10 cellular contexts compared by ENCODE assay signal in the genomic region with DNA sequence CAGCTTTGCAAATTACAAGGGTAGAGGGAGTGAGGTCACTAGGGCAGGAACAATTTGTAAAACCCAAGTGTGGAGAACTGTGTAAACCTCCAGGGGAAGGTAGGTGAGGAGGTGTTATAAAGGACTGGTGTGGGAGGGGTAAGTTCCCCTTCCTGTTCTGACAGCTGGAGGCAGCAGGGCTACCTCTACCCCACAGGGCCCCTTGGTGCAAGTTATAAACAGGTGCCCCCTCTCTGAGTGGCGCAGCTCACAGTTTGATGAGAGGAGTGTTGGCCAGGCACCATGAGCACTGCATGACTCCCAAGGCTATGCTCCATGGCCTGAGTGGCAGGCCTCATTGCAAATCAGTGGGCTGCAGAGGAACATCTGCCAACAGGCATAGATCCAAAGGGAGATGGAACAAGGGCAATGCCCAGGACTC. TPM values are rescaled to one million over a fixed set of nuclear protein-coding genes. Genes with fewer than 3 reads are reported as not detected.
A peak's percentile ranks its signal among the peaks of the same experiment; 100 is the strongest.
DNase-seq lines count a peak whose midpoint lies in the region; ATAC-seq, FAIRE-seq and TF ChIP-seq lines count a peak whose summit lies in the region.
"Had no signal": no experiment of that assay in that cellular context is flagged by ENCODE, and none has a peak within 500 bp of the region (broad histone marks: within the 10 kb centered on the region; RNA-seq: fewer than 3 reads in every experiment).

No MANE protein-coding gene starts in this region.

- no peak for TF ChIP-seq POLR2A in GM12892 (IDR thresholded peaks at IDR 0.05; ENCODE audit: low read depth, low read length)

- FAIRE-seq in GM12892 (lab: Jason Lieb, UNC), result peak; percentile 68

- intact Hi-C loops in left colon (cut with DNase I, micrococcal nuclease), result no loop called here

- ATAC-seq in GM19467 (IDR thresholded peaks at IDR 0.05; ENCODE audit: unreplicated experiment) (peak; percentile 86), HG03354 (IDR thresholded peaks at IDR 0.05; ENCODE audit: poor library complexity, severe bottlenecking, unreplicated experiment) (peak; percentile 69), left colon (peak; percentile 51), GM19395 (IDR thresholded peaks at IDR 0.05; ENCODE audit: unreplicated experiment) (no peak)

- peak; percentile 47 for DNase-seq in GM12892 (ENCODE audit: insufficient read length)
- no peak for DNase-seq in left colon
- no peak for DNase-seq in COLO829 (ENCODE audit: low spot score)
- no peak for DNase-seq in dermis blood vessel endothelial cell
- DNase-seq in SIG-M5 (lab: John Stamatoyannopoulos, UW), result no peak
- DNase-seq: brain microvascular endothelial cell, uterus had no signal

RNA-seq across cellular contexts. Expression of gene MFSD2A, which starts 41.0 kb away (rescaled TPM):
- polyA plus RNA-seq in GM12892 (2012; ENCODE audit: missing spikeins), result 10.5 TPM
- total RNA-seq in left colon, result 10 to 100 TPM; 27.9 to 35.7 TPM
- total RNA-seq in dermis blood vessel endothelial cell, result 0.42 TPM in 1 of 2 replicates, not detected in the other

RNA-seq across cellular contexts. Expression of gene CAP1, which starts 44.5 kb away (rescaled TPM):
- 311 TPM for polyA plus RNA-seq in GM12892 (2012; ENCODE audit: missing spikeins)
- total RNA-seq in left colon, result 100 to 1,000 TPM; 474 to 514 TPM
- total RNA-seq in dermis blood vessel endothelial cell, result 430 and 574 TPM in 2 replicates

Comparison
In these comparisons a context has a peak if more than half of its experiments do, and no peak if none do; other contexts are left out.
1. RNA of gene MFSD2A, which starts 41.0 kb away (total RNA-seq): 27.9 to 35.7 TPM in left colon; 0.42 TPM in dermis blood vessel endothelial cell; every median in the first group is over 10 times any median in the second.